In genomic region chr2:128300621-128301020, GRCh38 we compare ENCODE assay signal across 17 cellular contexts. TPM values are rescaled to one million over a fixed set of nuclear protein-coding genes. Genes with fewer than 3 reads are reported as not detected.
DNase-seq lines count a peak whose midpoint lies in the region; ATAC-seq and TF ChIP-seq lines count a peak whose summit lies in the region.
"Had no signal": no experiment of that assay in that cellular context is flagged by ENCODE, and none has a peak within 500 bp of the region (broad histone marks: within the 10 kb centered on the region; RNA-seq: fewer than 3 reads in every experiment).

No MANE protein-coding gene starts in this region.

- CTCF ChIA-PET in RWPE1 (lab: Yijun Ruan, JAX) (interaction anchor here (0.6 to 1.1 kb wide), 2 partner anchors 9 to 17 kb away, joined by 4 read pairs; no protein-coding TSS in a partner anchor), WTC11 (lab: Charles Lee) (interaction anchor here (2.0 kb wide), 1 partner anchor 8 kb away, joined by 9 read pairs; no protein-coding TSS in a partner anchor)

- H3K27ac ChIP-seq in RWPE1 (peak overlapping the region; percentile 98), gastroesophageal sphincter (peak overlapping the region in 3 of 4 donors; percentile 47 to 82 (median 78)), stomach smooth muscle (ENCODE audit: low read length) (peak overlapping the region; percentile 62)
- H3K27ac ChIP-seq: neutrophil had no signal

- no peak overlapping the region for H3K4me3 ChIP-seq in gastroesophageal sphincter
- H3K4me3 ChIP-seq in stomach smooth muscle (ENCODE audit: low read length in 2 of 2) = peak overlapping the region in 1 of 2 donors; percentile 44
- no peak overlapping the region for H3K4me3 ChIP-seq in H7 (ENCODE audit: insufficient read depth, low read depth, low read length)
- H3K4me3 ChIP-seq in BE2C (ENCODE audit: low read depth, low read length) = no peak overlapping the region

- H3K27ac Mint-ChIP-seq in WTC11 = no peak overlapping the region
- H3K27ac Mint-ChIP-seq: CD4-positive, alpha-beta memory T cell had no signal

- H3K36me3 ChIP-seq in gastroesophageal sphincter (no peaks in the 10 kb centered on the region), stomach smooth muscle (ENCODE audit: control insufficient read depth in 2 of 2, insufficient read depth in 2 of 2, low read length in 2 of 2) (no peaks in the 10 kb centered on the region), H7 (replicated peaks; ENCODE audit: control insufficient read depth, insufficient read depth, low read length) (no peaks in the 10 kb centered on the region; the same call in 1 of the 2 replicates), BE2C (no peaks in the 10 kb centered on the region)
- H3K36me3 ChIP-seq: neutrophil had no signal

- no peak for TF ChIP-seq EP300 in gastroesophageal sphincter (IDR thresholded peaks at IDR 0.05)

- ATAC-seq in gastroesophageal sphincter (no peak), WTC11 (no peak)
- ATAC-seq: sciatic nerve had no signal

- peaks cover 5% of the 10 kb centered on the region for H3K9me3 Mint-ChIP-seq in WTC11
- H3K9me3 Mint-ChIP-seq: H9 had no signal

- no CpG with 5 or more reads among the region's 10 CpGs for WGBS in gastroesophageal sphincter (ENCODE audit: low coverage in 1 of 2), 2 donors

- TF ChIP-seq CTCF in RWPE1 (conservative IDR thresholded peaks at IDR 0.05; ENCODE audit: low read depth) (no peak), gastroesophageal sphincter (IDR thresholded peaks at IDR 0.05) (no peak), WTC11 (IDR thresholded peaks at IDR 0.05) (no peak), BE2C (IDR thresholded peaks at IDR 0.05; ENCODE audit: low read depth, low read length) (no peak)

- no peak for TF ChIP-seq POLR2A in gastroesophageal sphincter (IDR thresholded peaks at IDR 0.05)

- H3K9me3 ChIP-seq in gastroesophageal sphincter (no peaks in the 10 kb centered on the region), stomach smooth muscle (ENCODE audit: control insufficient read depth in 2 of 2, low read length in 2 of 2) (no peaks in the 10 kb centered on the region), BE2C (no peaks in the 10 kb centered on the region)
- H3K9me3 ChIP-seq: neutrophil had no signal

- H3K4me3 Mint-ChIP-seq in WTC11 = no peak overlapping the region
- H3K4me3 Mint-ChIP-seq: CD4-positive, alpha-beta memory T cell; H9 had no signal

- H3K4me1 Mint-ChIP-seq in WTC11 = peaks cover 49% of the 10 kb centered on the region

- POLR2A ChIA-PET in RWPE1 (lab: Yijun Ruan, JAX; ENCODE audit: low non-redundant PET) (no interaction called here), WTC11 (lab: Charles Lee) (no interaction called here)

- peaks cover 7% of the 10 kb centered on the region for H3K36me3 Mint-ChIP-seq in WTC11

- DNase-seq in NCI-H524 (lab: John Stamatoyannopoulos, UW) (peak; percentile 34 to 68), NCI-H524 treated with DMSO at 0.1 percent for 48 hours (lab: John Stamatoyannopoulos, UW) (no peak), RWPE1 (ENCODE audit: low spot score) (no peak), WTC11 (ENCODE audit: low spot score) (no peak), H7 (no peak), BE2C (no peak)
- DNase-seq: activated CD8-positive, alpha-beta memory T cell treated with anti-CD3 and anti-CD28 coated beads for 24 hours; H9; mesendoderm; MV-4-11; NCI-H226; stimulated activated naive CD4-positive, alpha-beta T cell treated with Interleukin-2 at 50 U/mL for 16 hours had no signal

- H3K27me3 ChIP-seq in gastroesophageal sphincter (no peaks in the 10 kb centered on the region), stomach smooth muscle (ENCODE audit: control insufficient read depth in 1 of 2, insufficient read depth in 2 of 2, low read length in 2 of 2) (no peaks in the 10 kb centered on the region), H7 (ENCODE audit: control insufficient read depth, insufficient read depth, low read length) (no peaks in the 10 kb centered on the region), BE2C (no peaks in the 10 kb centered on the region)
- H3K27me3 ChIP-seq: neutrophil had no signal

- H3K27me3 Mint-ChIP-seq in WTC11 (ENCODE audit: low read depth) = no peaks in the 10 kb centered on the region
- H3K27me3 Mint-ChIP-seq: CD4-positive, alpha-beta memory T cell had no signal

- H3K4me1 ChIP-seq in gastroesophageal sphincter (peaks cover 4 to 58% (median 20%) of the 10 kb centered on the region in 3 donors), stomach smooth muscle (ENCODE audit: control insufficient read depth, insufficient read depth, low read length) (peaks cover 54% of the 10 kb centered on the region), BE2C (no peaks in the 10 kb centered on the region)

- H3K9ac ChIP-seq in stomach smooth muscle (ENCODE audit: low read length in 2 of 2) = no peak overlapping the region

TF ChIP-seq in WTC11, 78 proteins besides CTCF, POLR2A, EP300 and RAD21:
- TF ChIP-seq KAT7 (CRISPR knock-in tag; IDR thresholded peaks at IDR 0.05; ENCODE audit: borderline replicate concordance) (no peak), TEAD4 (CRISPR knock-in tag; IDR thresholded peaks at IDR 0.05) (no peak), ELF4 (CRISPR knock-in tag; IDR thresholded peaks at IDR 0.05; ENCODE audit: low read depth) (no peak), PREB (CRISPR knock-in tag; IDR thresholded peaks at IDR 0.05; ENCODE audit: borderline replicate concordance) (no peak), MLX (CRISPR knock-in tag; IDR thresholded peaks at IDR 0.05) (no peak), CREM (CRISPR knock-in tag; IDR thresholded peaks at IDR 0.05) (no peak), ZNF219 (CRISPR knock-in tag; IDR thresholded peaks at IDR 0.05; ENCODE audit: borderline replicate concordance) (no peak), CBFB (CRISPR knock-in tag; IDR thresholded peaks at IDR 0.05; ENCODE audit: low read depth) (no peak)

RNA-seq across cellular contexts. Expression of gene HS6ST1, which starts 18.0 kb away (rescaled TPM):
- 10 to 100 TPM; 20.5 to 43.6 (median 32.1) TPM for total RNA-seq in gastroesophageal sphincter
- 50.3 to 55.5 TPM (median 55.1 TPM) in 3 replicates for total RNA-seq in WTC11 (2021)
- 76.3 and 102 TPM in 2 replicates for total RNA-seq in H7 (2014; rRNA removed; shearing (Covaris generic))
- 35.2 TPM for polyA plus RNA-seq in BE2C (2012; ENCODE audit: insufficient read depth, insufficient read length, low read depth)

Comparison
In these comparisons a context has a peak if more than half of its experiments do, and no peak if none do; other contexts are left out.
1. DNase-seq: peak in NCI-H524 (2 of 2); none in NCI-H524 treated with DMSO at 0.1 percent for 48 hours (single experiment), RWPE1 (single experiment), WTC11 (single experiment), H7 (single experiment) and BE2C (single experiment).
2. Peak in every context shown above with its lines, with median percentiles within 50 percentile points of each other: H3K27ac ChIP-seq.